26 cellular contexts compared by ENCODE assay signal in genomic region chr22:27198518-27199035, GRCh38.
"Had no signal": no experiment of that assay in that cellular context is flagged by ENCODE, and none has a peak within 500 bp of the region (broad histone marks: within the 10 kb centered on the region; RNA-seq: fewer than 3 reads in every experiment).

No MANE protein-coding gene starts in this region.

- H3K27me3 ChIP-seq: transverse colon, uterus had no signal

- H3K4me3 ChIP-seq: heart left ventricle, spleen, transverse colon, uterus had no signal

- H3K36me3 ChIP-seq: heart left ventricle, spleen, transverse colon, uterus, WERI-Rb-1 had no signal

- H3K4me3 Mint-ChIP-seq: activated CD4-positive, alpha-beta T cell treated with anti-CD3 and anti-CD28 coated beads, Interleukin-2, amount 10 ng/mL, durations not matched to agents 7 days and 5 days; activated CD8-positive, alpha-beta T cell treated with anti-CD3 and anti-CD28 coated beads for 36 hours; activated naive CD4-positive, alpha-beta T cell treated with anti-CD3 and anti-CD28 coated beads, Interleukin-2, amount 50 U/mL, for 24 hours; activated naive CD8-positive, alpha-beta T cell treated with anti-CD3 and anti-CD28 coated beads, Interleukin-2, amount 50 U/mL, for 24 hours; dendritic cell treated with granulocyte-macrophage colony-stimulating factor and Interleukin-4, amounts not matched to agents 40 ng/mL and 50 ng/mL, for 4 days; endodermal cell; naive thymus-derived CD4-positive, alpha-beta T cell; neural crest cell; T-helper 1 cell treated with Interleukin-12 subunit alpha and Interleukin-12 subunit beta and Interleukin-4 antibody, amounts not matched to agents 30 μg/mL and 1 μg/mL, for 36 hours had no signal

- ATAC-seq: activated CD8-positive, alpha-beta T cell treated with anti-CD3 and anti-CD28 coated beads for 36 hours; activated naive CD8-positive, alpha-beta T cell treated with anti-CD3 and anti-CD28 coated beads, Interleukin-2, amount 50 U/mL, for 24 hours; esophagus mucosa; heart left ventricle; left cardiac atrium; left ventricle myocardium superior; naive thymus-derived CD4-positive, alpha-beta T cell; right cardiac atrium had no signal

- DNase-seq: activated CD4-positive, alpha-beta T cell treated with anti-CD3 and anti-CD28 coated beads for 1 hour; activated CD4-positive, alpha-beta T cell treated with anti-CD3 and anti-CD28 coated beads, Interleukin-2, amount 10 ng/mL, durations not matched to agents 7 days and 5 days; activated CD8-positive, alpha-beta T cell treated with anti-CD3 and anti-CD28 coated beads for 36 hours; activated naive CD8-positive, alpha-beta T cell treated with anti-CD3 and anti-CD28 coated beads, Interleukin-2, amount 50 U/mL, for 24 hours; activated T-cell treated with anti-CD3 and anti-CD28 coated beads, Interleukin-2, amount 50 U/mL, for 48 hours; amygdala; central memory CD4-positive, alpha-beta T cell; endodermal cell; foreskin fibroblast; heart left ventricle; left cardiac atrium; left ventricle myocardium superior; naive thymus-derived CD4-positive, alpha-beta T cell; right cardiac atrium; spleen; stimulated activated naive CD4-positive, alpha-beta T cell; T-helper 9 cell; transverse colon; uterus; WERI-Rb-1 had no signal

- H3K9me3 ChIP-seq: transverse colon, uterus had no signal

- H3K27ac ChIP-seq: heart left ventricle, spleen, transverse colon, uterus, WERI-Rb-1 had no signal

- H3K27me3 Mint-ChIP-seq: activated CD4-positive, alpha-beta T cell treated with anti-CD3 and anti-CD28 coated beads, Interleukin-2, amount 10 ng/mL, durations not matched to agents 7 days and 5 days; activated CD8-positive, alpha-beta T cell treated with anti-CD3 and anti-CD28 coated beads for 36 hours had no signal

- H3K27ac Mint-ChIP-seq: activated CD4-positive, alpha-beta T cell treated with anti-CD3 and anti-CD28 coated beads, Interleukin-2, amount 10 ng/mL, durations not matched to agents 7 days and 5 days; activated CD8-positive, alpha-beta T cell treated with anti-CD3 and anti-CD28 coated beads for 36 hours; activated naive CD4-positive, alpha-beta T cell treated with anti-CD3 and anti-CD28 coated beads, Interleukin-2, amount 50 U/mL, for 24 hours; activated naive CD8-positive, alpha-beta T cell treated with anti-CD3 and anti-CD28 coated beads, Interleukin-2, amount 50 U/mL, for 24 hours; activated T-helper 2 cell treated with anti-CD3 and anti-CD28 coated beads, Interferon-gamma antibody, Interleukin-2, Interleukin-4, amounts not matched to agents 10 μg/mL and 5 μg/mL and 100 μg/mL, durations not matched to agents 14 hours and 24 hours and 36 hours; dendritic cell treated with granulocyte-macrophage colony-stimulating factor and Interleukin-4, amounts not matched to agents 40 ng/mL and 50 ng/mL, for 4 days; endodermal cell; naive thymus-derived CD4-positive, alpha-beta T cell; T-helper 1 cell treated with Interleukin-12 subunit alpha and Interleukin-12 subunit beta and Interleukin-4 antibody, amounts not matched to agents 30 μg/mL and 1 μg/mL, for 36 hours had no signal

- H3K9me3 Mint-ChIP-seq: activated CD8-positive, alpha-beta T cell treated with anti-CD3 and anti-CD28 coated beads for 36 hours; activated naive CD4-positive, alpha-beta T cell treated with anti-CD3 and anti-CD28 coated beads, Interleukin-2, amount 50 U/mL, for 24 hours; activated T-helper 2 cell treated with anti-CD3 and anti-CD28 coated beads, Interferon-gamma antibody, Interleukin-2, Interleukin-4, amounts not matched to agents 10 μg/mL and 5 μg/mL and 100 μg/mL, durations not matched to agents 14 hours and 24 hours and 36 hours; neural crest cell had no signal

- H3K36me3 Mint-ChIP-seq: activated naive CD4-positive, alpha-beta T cell treated with anti-CD3 and anti-CD28 coated beads, Interleukin-2, amount 50 U/mL, for 24 hours; naive thymus-derived CD4-positive, alpha-beta T cell had no signal

- H3K4me1 ChIP-seq: spleen, uterus had no signal

- H3K4me1 Mint-ChIP-seq: activated CD4-positive, alpha-beta T cell treated with anti-CD3 and anti-CD28 coated beads, Interleukin-2, amount 10 ng/mL, durations not matched to agents 7 days and 5 days; activated naive CD4-positive, alpha-beta T cell treated with anti-CD3 and anti-CD28 coated beads, Interleukin-2, amount 50 U/mL, for 24 hours; activated naive CD8-positive, alpha-beta T cell treated with anti-CD3 and anti-CD28 coated beads, Interleukin-2, amount 50 U/mL, for 24 hours; naive thymus-derived CD4-positive, alpha-beta T cell had no signal
